Comparison of ENCODE assay signal across 9 cellular contexts in genomic region chr4:71184195-71184781, GRCh38.
DNase-seq lines count a peak whose midpoint lies in the region; ATAC-seq and TF ChIP-seq lines count a peak whose summit lies in the region.
"Had no signal": no experiment of that assay in that cellular context is flagged by ENCODE, and none has a peak within 500 bp of the region (broad histone marks: within the 10 kb centered on the region; RNA-seq: fewer than 3 reads in every experiment).

No MANE protein-coding gene starts in this region.

- no peaks in the 10 kb centered on the region for H3K79me2 ChIP-seq in DND-41 (ENCODE audit: insufficient read depth, low read length)

- H3K27ac ChIP-seq in DND-41 (ENCODE audit: low read length) (no peak overlapping the region), heart right ventricle (no peak overlapping the region)

- no peak overlapping the region for H3K4me3 Mint-ChIP-seq in activated naive CD4-positive, alpha-beta T cell treated with anti-CD3 and anti-CD28 coated beads for 36 hours
- H3K4me3 Mint-ChIP-seq: activated naive CD4-positive, alpha-beta T cell treated with anti-CD3 and anti-CD28 coated beads, Interleukin-2, amount 50 U/mL, for 24 hours had no signal

- H3K27me3 Mint-ChIP-seq in activated naive CD4-positive, alpha-beta T cell treated with anti-CD3 and anti-CD28 coated beads for 36 hours (ENCODE audit: low read depth) = peaks cover 35% of the 10 kb centered on the region

- 26 to 27% methylated on average over 10 of the region's 10 CpGs for WGBS in heart right ventricle, 2 donors

- no peak overlapping the region; the same call in 1 of the 2 replicates for H3K4me2 ChIP-seq in DND-41 (ENCODE audit: insufficient read depth, low read length)

- no peaks in the 10 kb centered on the region for H3K9me3 ChIP-seq in DND-41 (ENCODE audit: insufficient read depth, low read length, severe bottlenecking)
- H3K9me3 ChIP-seq in heart right ventricle = no peaks in the 10 kb centered on the region

- H2AFZ ChIP-seq in DND-41 (ENCODE audit: low read depth, low read length) = no peak overlapping the region

- H3K9ac ChIP-seq in DND-41 (ENCODE audit: low read depth, low read length) = no peak overlapping the region

- peak; percentile 68 for DNase-seq in DND-41
- DNase-seq in NCI-H69 (lab: John Stamatoyannopoulos, UW) = peak; percentile 33
- peak; percentile 69 for DNase-seq in activated naive CD4-positive, alpha-beta T cell treated with anti-CD3 and anti-CD28 coated beads for 36 hours
- DNase-seq in heart right ventricle = peak in 1 of 2 donors; percentile 25
- DNase-seq in skeletal muscle cell (ENCODE audit: low read depth) = peak; percentile 21
- no peak for DNase-seq in activated CD4-positive, CD25-positive, alpha-beta regulatory T cell treated with anti-CD3 and anti-CD28 coated beads, Interleukin-2, amount 50 U/mL, for 72 hours

- no peaks in the 10 kb centered on the region for H3K9me3 Mint-ChIP-seq in activated naive CD4-positive, alpha-beta T cell treated with anti-CD3 and anti-CD28 coated beads for 36 hours
- H3K9me3 Mint-ChIP-seq: activated naive CD4-positive, alpha-beta T cell treated with anti-CD3 and anti-CD28 coated beads, Interleukin-2, amount 50 U/mL, for 24 hours had no signal

- no peaks in the 10 kb centered on the region for H3K36me3 Mint-ChIP-seq in activated naive CD4-positive, alpha-beta T cell treated with anti-CD3 and anti-CD28 coated beads for 36 hours (ENCODE audit: low read depth)
- H3K36me3 Mint-ChIP-seq: activated naive CD4-positive, alpha-beta T cell treated with anti-CD3 and anti-CD28 coated beads, Interleukin-2, amount 50 U/mL, for 24 hours had no signal

- H3K27me3 ChIP-seq in DND-41 (ENCODE audit: insufficient read depth, low read length, poor library complexity) (peaks cover 41% of the 10 kb centered on the region), heart right ventricle (peaks cover 0 to 48% (median 11%) of the 10 kb centered on the region in 7 donors)

- no peaks in the 10 kb centered on the region for H3K36me3 ChIP-seq in DND-41 (ENCODE audit: insufficient read depth, low read length)
- no peaks in the 10 kb centered on the region for H3K36me3 ChIP-seq in heart right ventricle

- H3K4me1 Mint-ChIP-seq in activated naive CD4-positive, alpha-beta T cell treated with anti-CD3 and anti-CD28 coated beads for 36 hours (ENCODE audit: low read depth) = peaks cover 18% of the 10 kb centered on the region

- TF ChIP-seq CTCF in DND-41 (IDR thresholded peaks at IDR 0.05; ENCODE audit: borderline replicate concordance, extremely low read depth, low read length, poor library complexity, severe bottlenecking) = peak; percentile 93
- TF ChIP-seq CTCF in heart right ventricle (IDR thresholded peaks at IDR 0.05) = peak; percentile 12 to 79 (median 67)

- intact Hi-C loops in activated naive CD4-positive, alpha-beta T cell treated with anti-CD3 and anti-CD28 coated beads for 36 hours (cut with micrococcal nuclease) = loop anchor here (1.0 to 5.0 kb wide), 4 partner anchors 529 to 1118 kb away; no protein-coding TSS in a partner anchor
- intact Hi-C loops in heart right ventricle (cut with DNase I) = loop anchor here in 8 of 10 donors (2.0 to 10.0 kb wide), 9 partner anchors 51 to 531 kb away; no protein-coding TSS in a partner anchor

- ATAC-seq in DND-41 (ENCODE audit: insufficient read depth, low read depth) (peak; percentile 34; the same call in 2 of the 3 replicates), GM19328 (IDR thresholded peaks at IDR 0.05; ENCODE audit: unreplicated experiment) (peak; percentile 76), HG03175 (IDR thresholded peaks at IDR 0.05; ENCODE audit: unreplicated experiment) (peak; percentile 76), heart right ventricle (no peak)

- H3K27ac Mint-ChIP-seq in activated naive CD4-positive, alpha-beta T cell treated with anti-CD3 and anti-CD28 coated beads for 36 hours = no peak overlapping the region
- H3K27ac Mint-ChIP-seq: activated naive CD4-positive, alpha-beta T cell treated with anti-CD3 and anti-CD28 coated beads, Interleukin-2, amount 50 U/mL, for 24 hours had no signal

- H3K4me3 ChIP-seq in DND-41 (ENCODE audit: low read depth in 1 of 2, low read length in 2 of 2) (no peak overlapping the region), heart right ventricle (no peak overlapping the region), skeletal muscle cell (ENCODE audit: low read depth, low read length) (no peak overlapping the region)

- H3K4me1 ChIP-seq in DND-41 (ENCODE audit: insufficient read depth, low read length) (peaks cover 35% of the 10 kb centered on the region), heart right ventricle (peaks cover 0 to 30% (median 16%) of the 10 kb centered on the region in 9 donors)

- CTCF ChIA-PET in activated naive CD4-positive, alpha-beta T cell treated with anti-CD3 and anti-CD28 coated beads for 36 hours (lab: Charles Lee) = interaction anchor here (0.6 to 1.7 kb wide), 17 partner anchors 11 to 528 kb away, joined by 3 to 6 read pairs (median 3); no protein-coding TSS in a partner anchor

- H4K20me1 ChIP-seq in DND-41 (ENCODE audit: insufficient read depth, low read length) = no peaks in the 10 kb centered on the region

Comparison
In these comparisons a context has a peak if more than half of its experiments do, and no peak if none do; other contexts are left out.
1. ATAC-seq: peak in DND-41 (single experiment), GM19328 (single experiment) and HG03175 (single experiment); none in heart right ventricle (0 of 8).